In the genomic region with DNA sequence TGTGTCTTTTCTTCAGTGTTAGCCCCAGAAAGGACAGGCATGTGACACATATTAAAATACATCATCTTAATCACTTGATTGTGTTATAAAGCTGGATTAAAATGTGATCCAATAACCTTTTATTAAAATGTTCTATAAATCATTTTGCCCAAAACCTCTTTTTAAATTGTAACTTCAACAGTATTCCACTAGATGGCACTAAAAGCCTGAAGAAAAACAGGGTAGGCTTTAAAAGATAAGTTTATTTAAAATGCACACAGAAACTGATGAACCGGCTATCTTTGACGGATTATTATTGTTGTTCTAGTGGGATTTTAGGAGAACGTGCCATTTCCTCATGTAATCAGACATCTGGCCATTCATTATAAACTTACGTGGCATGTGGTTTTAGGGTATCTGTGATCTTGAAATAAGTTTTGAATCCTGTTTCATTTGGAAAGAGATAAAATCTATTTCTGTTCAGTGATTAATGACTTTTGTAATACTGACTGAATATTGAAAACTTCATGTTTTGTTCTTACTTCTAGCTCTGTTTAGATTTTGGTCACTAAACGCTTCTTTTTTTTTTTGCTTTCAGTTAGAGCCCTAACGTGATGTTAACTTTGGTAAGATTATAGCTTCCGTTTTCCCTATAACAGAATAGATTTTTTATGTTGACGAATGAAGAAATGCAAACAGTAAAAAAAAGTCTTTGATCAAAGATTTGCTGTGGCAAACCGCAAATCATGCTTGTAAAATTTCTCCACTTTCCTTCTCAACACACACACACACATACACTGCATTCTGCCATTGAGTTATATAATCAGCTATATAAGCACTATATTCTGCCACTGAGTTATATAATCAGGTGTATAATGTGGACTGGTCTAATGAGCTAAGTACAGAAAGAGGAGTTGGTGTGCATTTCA, we compare ENCODE assay signal across 8 cellular contexts. TPM values are rescaled to one million over a fixed set of nuclear protein-coding genes. Genes with fewer than 3 reads are reported as not detected.
DNase-seq lines count a peak whose midpoint lies in the region; ATAC-seq and TF ChIP-seq lines count a peak whose summit lies in the region.

No MANE protein-coding gene starts in this region.

- no peak for ATAC-seq in HG03135 (IDR thresholded peaks at IDR 0.05; ENCODE audit: unreplicated experiment)

- H3K27ac Mint-ChIP-seq in CD4-positive, alpha-beta memory T cell = peak overlapping the region in 6 of 7 donors; percentile 37 to 88 (median 68)

- TF ChIP-seq CTCF in fibroblast of pulmonary artery (IDR thresholded peaks at IDR 0.05; ENCODE audit: low read length, missing control alignments) (peak; percentile 44), prostate gland (IDR thresholded peaks at IDR 0.05) (peak; percentile 34 to 75 (median 66))

- DNase-seq in CD4-positive, alpha-beta memory T cell = peak; percentile 35 to 52 (median 46)
- DNase-seq in HT-29 (ENCODE audit: low spot score) (peak; percentile 71), SK-N-DZ (ENCODE audit: low spot score) (peak; percentile 22), fibroblast of pulmonary artery (ENCODE audit: low read depth) (peak; percentile 62), prostate gland (ENCODE audit: low spot score) (no peak), NCI-H1930 (lab: John Stamatoyannopoulos, UW) (no peak), MG63 (no peak)

- H3K4me3 Mint-ChIP-seq in CD4-positive, alpha-beta memory T cell = peak overlapping the region; percentile 56 to 79 (median 74)

- peaks cover 12 to 15% (median 14%) of the 10 kb centered on the region in 4 donors for H3K4me1 Mint-ChIP-seq in CD4-positive, alpha-beta memory T cell

- no peak overlapping the region for H3K27ac ChIP-seq in CD4-positive, alpha-beta memory T cell (ENCODE audit: low read depth, low read length)
- no peak overlapping the region for H3K27ac ChIP-seq in prostate gland

- H3K36me3 Mint-ChIP-seq in CD4-positive, alpha-beta memory T cell = peaks cover 0 to 6% of the 10 kb centered on the region in 2 donors

- H3K36me3 ChIP-seq in CD4-positive, alpha-beta memory T cell (ENCODE audit: insufficient read depth, low read length) = no peaks in the 10 kb centered on the region
- H3K36me3 ChIP-seq in prostate gland = no peaks in the 10 kb centered on the region
- H3K36me3 ChIP-seq in MG63 = no peaks in the 10 kb centered on the region

- H3K27me3 Mint-ChIP-seq in CD4-positive, alpha-beta memory T cell = no peaks in the 10 kb centered on the region

- TF ChIP-seq POLR2A in prostate gland (IDR thresholded peaks at IDR 0.05) = no peak

- no peaks in the 10 kb centered on the region for H3K4me1 ChIP-seq in CD4-positive, alpha-beta memory T cell (ENCODE audit: insufficient read depth, low read length)
- H3K4me1 ChIP-seq in prostate gland (replicated peaks) = no peaks in the 10 kb centered on the region

- intact Hi-C loops in CD4-positive, alpha-beta memory T cell (cut with micrococcal nuclease) = loop anchor here (1.0 to 5.0 kb wide), 3 partner anchors 13 to 842 kb away; a partner anchor contains a TSS
- intact Hi-C loops in prostate gland (cut with DNase I) = loop anchor here (5.0 to 10.0 kb wide), 2 partner anchors 307 to 839 kb away; no protein-coding TSS in a partner anchor

- H3K4me3 ChIP-seq in CD4-positive, alpha-beta memory T cell (ENCODE audit: low read length in 2 of 2) = peak overlapping the region in 1 of 2 donors; percentile 9
- H3K4me3 ChIP-seq in fibroblast of pulmonary artery (replicated peaks; ENCODE audit: low read depth, low read length) (no peak overlapping the region), prostate gland (peak overlapping the region in 1 of 2 donors; percentile 14), MG63 (no peak overlapping the region)

- CTCF ChIA-PET in CD4-positive, alpha-beta memory T cell (lab: Charles Lee; ENCODE audit: partially characterized antibody) = interaction anchor here (0.6 to 4.2 kb wide), 17 partner anchors 10 to 1191 kb away, joined by 3 to 31 read pairs (median 5); a partner anchor contains a TSS

- no peaks in the 10 kb centered on the region for H3K9me3 Mint-ChIP-seq in CD4-positive, alpha-beta memory T cell

- POLR2A ChIA-PET in CD4-positive, alpha-beta memory T cell (lab: Charles Lee; ENCODE audit: partially characterized antibody) = interaction anchor here (0.6 to 1.2 kb wide), 3 partner anchors 14 to 842 kb away, joined by 3 to 8 read pairs (median 3); a partner anchor contains a TSS

- 9% methylated on average over 9 of the region's 9 CpGs for WGBS in prostate gland

- no peaks in the 10 kb centered on the region for H3K27me3 ChIP-seq in CD4-positive, alpha-beta memory T cell (ENCODE audit: insufficient read depth, low read length)
- H3K27me3 ChIP-seq in prostate gland (replicated peaks; ENCODE audit: insufficient read depth) = no peaks in the 10 kb centered on the region
- no peaks in the 10 kb centered on the region for H3K27me3 ChIP-seq in MG63

- no peaks in the 10 kb centered on the region for H3K9me3 ChIP-seq in CD4-positive, alpha-beta memory T cell (ENCODE audit: control insufficient read depth in 1 of 2, low read length in 2 of 2)
- H3K9me3 ChIP-seq in prostate gland (no peaks in the 10 kb centered on the region), MG63 (no peaks in the 10 kb centered on the region)

RNA-seq across cellular contexts. Expression of a gene that starts 13.6 kb away (rescaled TPM):
- 10 to 100 TPM; 35.1 to 45.8 TPM for total RNA-seq in CD4-positive, alpha-beta memory T cell
- polyA plus RNA-seq in CD4-positive, alpha-beta memory T cell = 10 to 100 TPM in 1 of 2 donors, 1 to 10 TPM in 1; 7.5 to 17.0 TPM
- 9.3 and 15.9 TPM in 2 replicates for total RNA-seq in HT-29 (2014; rRNA removed; shearing (Covaris generic))
- 16.6 and 18.1 TPM in 2 replicates for polyA plus RNA-seq in SK-N-DZ (2014; cell fraction: cytosol; rRNA removed)
- polyA plus RNA-seq in SK-N-DZ (2014; cell fraction: nucleus; rRNA removed) = 32.1 and 52.6 TPM in 2 replicates
- 10 to 100 TPM; 14.1 to 20.6 TPM for total RNA-seq in prostate gland
- total RNA-seq in MG63 (2014; rRNA removed; shearing (Covaris generic); ENCODE audit: low replicate concordance) = 14.2 and 23.3 TPM in 2 replicates

RNA-seq across cellular contexts. Expression of a gene that starts 19.5 kb away (rescaled TPM):
- under 1 TPM in 1 of 2 experiments, not detected in 1; 0.15 TPM for total RNA-seq in CD4-positive, alpha-beta memory T cell
- not detected for polyA plus RNA-seq in CD4-positive, alpha-beta memory T cell
- total RNA-seq in HT-29 (2014; rRNA removed; shearing (Covaris generic)) = 1.9 and 2.3 TPM in 2 replicates
- 1.1 TPM in 1 of 2 replicates, not detected in the other for polyA plus RNA-seq in SK-N-DZ (2014; cell fraction: cytosol; rRNA removed)
- polyA plus RNA-seq in SK-N-DZ (2014; cell fraction: nucleus; rRNA removed) = not detected in 2 replicates
- under 1 TPM; 0.41 to 0.45 TPM for total RNA-seq in prostate gland
- not detected in 2 replicates for total RNA-seq in MG63 (2014; rRNA removed; shearing (Covaris generic); ENCODE audit: low replicate concordance)

Comparison
In these comparisons a context has a peak if more than half of its experiments do, and no peak if none do; other contexts are left out.
1. DNase-seq: peak in CD4-positive, alpha-beta memory T cell (5 of 5), HT-29 (single experiment), SK-N-DZ (single experiment) and fibroblast of pulmonary artery (single experiment); none in prostate gland (single experiment), NCI-H1930 (0 of 2) and MG63 (single experiment).